ENCODE assay signal across 1 cellular context in genomic region chr4:48902266-48902665, GRCh38.
TF ChIP-seq lines count a peak whose summit lies in the region.

No MANE protein-coding gene starts in this region.

TF ChIP-seq in GM23338, 12 proteins besides CTCF, POLR2A, EP300 and RAD21 (continued from another document):
- TF ChIP-seq EZH2 (IDR thresholded peaks at IDR 0.05; ENCODE audit: low read depth, unreplicated experiment) (no peak), POLR2AphosphoS5 (IDR thresholded peaks at IDR 0.05; ENCODE audit: low read depth) (no peak), ZNF331 (CRISPR knock-in tag; IDR thresholded peaks at IDR 0.05; ENCODE audit: low read depth) (no peak), ZNF462 (CRISPR knock-in tag; IDR thresholded peaks at IDR 0.05) (no peak), ZNF114 (CRISPR knock-in tag; IDR thresholded peaks at IDR 0.05) (no peak), JUNB (IDR thresholded peaks at IDR 0.05; ENCODE audit: unreplicated experiment) (no peak), ETS1 (IDR thresholded peaks at IDR 0.05) (no peak), CREB1 (CRISPR knock-in tag; IDR thresholded peaks at IDR 0.05; ENCODE audit: low read depth) (no peak), NANOG (IDR thresholded peaks at IDR 0.05; ENCODE audit: borderline replicate concordance) (no peak)
